ENCODE assay signal across 14 cellular contexts in genomic region chr9:136243631-136244030, GRCh38. TPM values are rescaled to one million over a fixed set of nuclear protein-coding genes. Genes with fewer than 3 reads are reported as not detected.
A peak's percentile ranks its signal among the peaks of the same experiment; 100 is the strongest.
DNase-seq lines count a peak whose midpoint lies in the region; ATAC-seq, FAIRE-seq and TF ChIP-seq lines count a peak whose summit lies in the region.
"Had no signal": no experiment of that assay in that cellular context is flagged by ENCODE, and none has a peak within 500 bp of the region (broad histone marks: within the 10 kb centered on the region; RNA-seq: fewer than 3 reads in every experiment).

No MANE protein-coding gene starts in this region.

- H3F3A ChIP-seq in MM.1S (ENCODE audit: insufficient read depth, low read length): peaks cover 26% of the 10 kb centered on the region

- CTCF ChIA-PET in activated CD4-positive, alpha-beta T cell treated with anti-CD3 and anti-CD28 coated beads, Interleukin-2, amount 10 ng/mL, durations not matched to agents 7 days and 5 days (lab: Charles Lee): no interaction called here

- H3K79me2 ChIP-seq in MM.1S (ENCODE audit: low read length): peaks cover 66% of the 10 kb centered on the region

- H4K20me1 ChIP-seq in MM.1S (ENCODE audit: insufficient read depth, low read length): peaks cover 9% of the 10 kb centered on the region

- H3K27ac ChIP-seq in MM.1S (ENCODE audit: low read length): peak overlapping the region; percentile 42; the same call in 1 of the 2 replicates
- H3K27ac ChIP-seq: coronary artery had no signal

- POLR2A ChIA-PET in activated CD4-positive, alpha-beta T cell treated with anti-CD3 and anti-CD28 coated beads, Interleukin-2, amount 10 ng/mL, durations not matched to agents 7 days and 5 days (lab: Charles Lee): no interaction called here

- H3K9me3 Mint-ChIP-seq in activated CD4-positive, alpha-beta T cell treated with anti-CD3 and anti-CD28 coated beads, Interleukin-2, amount 10 ng/mL, durations not matched to agents 7 days and 5 days: no peaks in the 10 kb centered on the region
- H3K9me3 Mint-ChIP-seq in activated naive CD8-positive, alpha-beta T cell treated with anti-CD3 and anti-CD28 coated beads, Interleukin-2, amount 50 U/mL, for 24 hours: no peaks in the 10 kb centered on the region
- no peaks in the 10 kb centered on the region for H3K9me3 Mint-ChIP-seq in progenitor cell of endocrine pancreas (ENCODE audit: low read depth)

- H3K4me1 Mint-ChIP-seq in activated CD4-positive, alpha-beta T cell treated with anti-CD3 and anti-CD28 coated beads, Interleukin-2, amount 10 ng/mL, durations not matched to agents 7 days and 5 days: peaks cover 30% of the 10 kb centered on the region
- H3K4me1 Mint-ChIP-seq in activated naive CD8-positive, alpha-beta T cell treated with anti-CD3 and anti-CD28 coated beads, Interleukin-2, amount 50 U/mL, for 24 hours: peaks cover 54% of the 10 kb centered on the region
- peaks cover 15% of the 10 kb centered on the region for H3K4me1 Mint-ChIP-seq in progenitor cell of endocrine pancreas (ENCODE audit: low read depth)

- H3K27me3 Mint-ChIP-seq in activated CD4-positive, alpha-beta T cell treated with anti-CD3 and anti-CD28 coated beads, Interleukin-2, amount 10 ng/mL, durations not matched to agents 7 days and 5 days: peaks cover 1% of the 10 kb centered on the region
- no peaks in the 10 kb centered on the region for H3K27me3 Mint-ChIP-seq in activated naive CD8-positive, alpha-beta T cell treated with anti-CD3 and anti-CD28 coated beads, Interleukin-2, amount 50 U/mL, for 24 hours
- peaks cover 10% of the 10 kb centered on the region for H3K27me3 Mint-ChIP-seq in progenitor cell of endocrine pancreas

- no peaks in the 10 kb centered on the region for H3K9me3 ChIP-seq in MM.1S (replicated peaks; ENCODE audit: insufficient read depth, low read length)

- H3K4me3 Mint-ChIP-seq in activated CD4-positive, alpha-beta T cell treated with anti-CD3 and anti-CD28 coated beads, Interleukin-2, amount 10 ng/mL, durations not matched to agents 7 days and 5 days: peak overlapping the region; percentile 91
- H3K4me3 Mint-ChIP-seq in activated naive CD8-positive, alpha-beta T cell treated with anti-CD3 and anti-CD28 coated beads, Interleukin-2, amount 50 U/mL, for 24 hours: peak overlapping the region; percentile 88
- peak overlapping the region; percentile 92 for H3K4me3 Mint-ChIP-seq in progenitor cell of endocrine pancreas (ENCODE audit: low read depth)

- no peak overlapping the region for H2AFZ ChIP-seq in MM.1S (ENCODE audit: low read length)

- TF ChIP-seq CTCF in MM.1S (IDR thresholded peaks at IDR 0.05; ENCODE audit: low read length) (no peak), progenitor cell of endocrine pancreas (IDR thresholded peaks at IDR 0.05; ENCODE audit: unreplicated experiment) (no peak)

- peak overlapping the region; percentile 78; the same call in 1 of the 2 replicates for H3K4me3 ChIP-seq in MM.1S (ENCODE audit: low read length)

- peaks cover 26% of the 10 kb centered on the region for H3K27me3 ChIP-seq in MM.1S (replicated peaks; ENCODE audit: insufficient read depth, low read length)

- no peaks in the 10 kb centered on the region for H3K36me3 ChIP-seq in MM.1S (replicated peaks; ENCODE audit: insufficient read depth, low read length)

- H3K27ac Mint-ChIP-seq in activated CD4-positive, alpha-beta T cell treated with anti-CD3 and anti-CD28 coated beads, Interleukin-2, amount 10 ng/mL, durations not matched to agents 7 days and 5 days: peak overlapping the region; percentile 92
- H3K27ac Mint-ChIP-seq in activated naive CD8-positive, alpha-beta T cell treated with anti-CD3 and anti-CD28 coated beads, Interleukin-2, amount 50 U/mL, for 24 hours: peak overlapping the region; percentile 83
- H3K27ac Mint-ChIP-seq in progenitor cell of endocrine pancreas: no peak overlapping the region

- no peaks in the 10 kb centered on the region for H3K36me3 Mint-ChIP-seq in activated CD4-positive, alpha-beta T cell treated with anti-CD3 and anti-CD28 coated beads, Interleukin-2, amount 10 ng/mL, durations not matched to agents 7 days and 5 days (ENCODE audit: low read depth)
- peaks cover 11% of the 10 kb centered on the region for H3K36me3 Mint-ChIP-seq in activated naive CD8-positive, alpha-beta T cell treated with anti-CD3 and anti-CD28 coated beads, Interleukin-2, amount 50 U/mL, for 24 hours (ENCODE audit: low read depth)
- no peaks in the 10 kb centered on the region for H3K36me3 Mint-ChIP-seq in progenitor cell of endocrine pancreas (ENCODE audit: insufficient read depth)

- no peaks in the 10 kb centered on the region for H3K9me2 ChIP-seq in MM.1S (replicated peaks; ENCODE audit: insufficient read depth, low read length)

- H3K9ac ChIP-seq in MM.1S (ENCODE audit: low read length): peak overlapping the region; percentile 13; the same call in 1 of the 2 replicates

- no peak for ATAC-seq in activated naive CD8-positive, alpha-beta T cell treated with anti-CD3 and anti-CD28 coated beads, Interleukin-2, amount 50 U/mL, for 24 hours
- ATAC-seq: sciatic nerve had no signal

- H3K4me2 ChIP-seq in MM.1S (ENCODE audit: low read depth, low read length): peak overlapping the region; percentile 98

- FAIRE-seq in frontal cortex (lab: Jason Lieb, UNC): no peak

- H3K4me1 ChIP-seq in MM.1S (ENCODE audit: low read length): peaks cover 37% of the 10 kb centered on the region

- DNase-seq in activated CD4-positive, alpha-beta T cell treated with anti-CD3 and anti-CD28 coated beads, Interleukin-2, amount 10 ng/mL, durations not matched to agents 7 days and 5 days: no peak
- no peak for DNase-seq in activated CD4-positive, alpha-beta T cell treated with anti-CD3 and anti-CD28 coated beads, Interleukin-2, amount 50 U/mL, for 48 hours
- DNase-seq in MM.1S (peak; percentile 21), progenitor cell of endocrine pancreas (ENCODE audit: low spot score, unreplicated experiment) (no peak), SKM-1 (lab: John Stamatoyannopoulos, UW; ENCODE audit: unreplicated experiment) (no peak), frontal cortex (ENCODE audit: low spot score in 2 of 2) (no peak), dermis blood vessel endothelial cell (no peak)
- DNase-seq in activated naive CD8-positive, alpha-beta T cell treated with anti-CD3 and anti-CD28 coated beads, Interleukin-2, amount 50 U/mL, for 24 hours: no peak
- DNase-seq: GDM1, NCI-H226 had no signal

RNA-seq across cellular contexts. Expression of gene QSOX2, which starts 2.0 kb away (rescaled TPM):
- 10 to 100 TPM; 13.7 to 14.0 TPM for total RNA-seq in activated CD4-positive, alpha-beta T cell treated with anti-CD3 and anti-CD28 coated beads, Interleukin-2, amount 10 ng/mL, durations not matched to agents 7 days and 5 days
- total RNA-seq in progenitor cell of endocrine pancreas: 24.0 and 24.1 TPM in 2 replicates
- 8.2 TPM for total RNA-seq in frontal cortex
- 9.0 and 20.1 TPM in 2 replicates for total RNA-seq in dermis blood vessel endothelial cell

RNA-seq across cellular contexts. Expression of gene LHX3, which starts 38.7 kb away (rescaled TPM):
- total RNA-seq in activated CD4-positive, alpha-beta T cell treated with anti-CD3 and anti-CD28 coated beads, Interleukin-2, amount 10 ng/mL, durations not matched to agents 7 days and 5 days: not detected
- total RNA-seq in progenitor cell of endocrine pancreas: not detected in 2 replicates
- total RNA-seq in frontal cortex: not detected
- total RNA-seq in dermis blood vessel endothelial cell: not detected in 2 replicates
- total RNA-seq: glomerular endothelial cell, liver, sciatic nerve had no signal
